Comparison of ENCODE assay signal across 8 cellular contexts in genomic region chr17:29617125-29617480, GRCh38. TPM values are rescaled to one million over a fixed set of nuclear protein-coding genes. Genes with fewer than 3 reads are reported as not detected.
DNase-seq lines count a peak whose midpoint lies in the region; ATAC-seq and TF ChIP-seq lines count a peak whose summit lies in the region.

No MANE protein-coding gene starts in this region.

- H3K27ac Mint-ChIP-seq in naive B cell = peak overlapping the region in 3 of 6 donors; percentile 30 to 82 (median 42)

- H3K9me3 ChIP-seq in esophagus (ENCODE audit: control insufficient read depth in 2 of 2, insufficient read depth in 1 of 2, low read depth in 1 of 2, low read length in 1 of 2) = no peaks in the 10 kb centered on the region

- H3K4me1 Mint-ChIP-seq in naive B cell = peaks cover 26 to 52% (median 51%) of the 10 kb centered on the region in 3 donors

- H3K9me3 Mint-ChIP-seq in naive B cell = no peaks in the 10 kb centered on the region

- peak; percentile 93 for DNase-seq in GM12865 (ENCODE audit: low read depth)
- peak; percentile 86 for DNase-seq in NCI-H774 (lab: John Stamatoyannopoulos, UW)
- DNase-seq in activated T-cell treated with anti-CD3 and anti-CD28 coated beads for 24 hours (ENCODE audit: low read depth) = peak; percentile 86
- peak; percentile 80 for DNase-seq in naive B cell
- DNase-seq in stimulated activated CD8-positive, alpha-beta memory T cell treated with anti-CD3 and anti-CD28 coated beads, Interleukin-7, amount 100 ng/mL, for 4 hours (ENCODE audit: low read depth in 2 of 2) = peak; percentile 82 to 83

- H3K4me3 ChIP-seq in GM12865 (ENCODE audit: low read depth, low read length) (peak overlapping the region; percentile 51), esophagus (ENCODE audit: low read depth in 1 of 2, low read length in 2 of 2) (peak overlapping the region; percentile 37 to 38)

- no peak overlapping the region for H3K27ac ChIP-seq in esophagus (ENCODE audit: low read depth in 2 of 2, low read length in 1 of 2)

- 1 to 4% methylated on average over 16 of the region's 16 CpGs for WGBS in esophagus, 2 donors

- peak; percentile 89 for TF ChIP-seq CTCF in GM12865 (IDR thresholded peaks at IDR 0.05; ENCODE audit: insufficient read depth, low read depth, low read length, missing control alignments)

- peaks cover 11 to 29% (median 16%) of the 10 kb centered on the region in 3 donors for H3K27me3 Mint-ChIP-seq in naive B cell

- no peaks in the 10 kb centered on the region for H3K27me3 ChIP-seq in esophagus (ENCODE audit: control insufficient read depth in 1 of 2, insufficient read depth in 2 of 2, low read length in 2 of 2)

- H3K36me3 Mint-ChIP-seq in naive B cell = no peaks in the 10 kb centered on the region

- no peaks in the 10 kb centered on the region for H3K36me3 ChIP-seq in esophagus (ENCODE audit: control insufficient read depth in 2 of 2, insufficient read depth in 2 of 2, low read length in 1 of 2)

- peak overlapping the region; percentile 80 to 93 (median 88) for H3K4me3 Mint-ChIP-seq in naive B cell

- H3K4me1 ChIP-seq in esophagus (ENCODE audit: control insufficient read depth in 2 of 2, insufficient read depth in 2 of 2, low read length in 1 of 2) = peaks cover 8 to 37% of the 10 kb centered on the region in 2 donors

- peak; percentile 51 for ATAC-seq in HG03175 (IDR thresholded peaks at IDR 0.05; ENCODE audit: unreplicated experiment)
- peak; percentile 68 to 73 for ATAC-seq in naive B cell (ENCODE audit: low read depth in 2 of 2)
- ATAC-seq in GM21381 (IDR thresholded peaks at IDR 0.05; ENCODE audit: unreplicated experiment) = no peak

RNA-seq across cellular contexts. Expression of gene CORO6, which starts 5.6 kb away (rescaled TPM):
- polyA plus RNA-seq in esophagus (10 to 100 TPM; 12.6 to 22.5 TPM), naive B cell (ENCODE audit: low read depth in 6 of 6) (under 1 TPM in 2 of 6 donors, not detected in 4; 0.12 to 0.13 TPM)

RNA-seq across cellular contexts. Expression of gene ANKRD13B, which starts 24.2 kb away (rescaled TPM):
- polyA plus RNA-seq in esophagus (1 to 10 TPM; 3.5 to 6.5 TPM), naive B cell (ENCODE audit: low read depth in 6 of 6) (not detected)

RNA-seq across cellular contexts. Expression of gene GIT1, which starts 27.7 kb away (rescaled TPM):
- polyA plus RNA-seq in esophagus (10 to 100 TPM; 22.6 to 30.2 TPM), naive B cell (ENCODE audit: low read depth in 6 of 6) (10 to 100 TPM in 1 of 6 donors, 1 to 10 TPM in 5; 1.6 to 12.9 (median 4.4) TPM)

RNA-seq across cellular contexts. Expression of gene TP53I13, which starts 48.6 kb away (rescaled TPM):
- polyA plus RNA-seq in esophagus (10 to 100 TPM; 30.1 to 43.7 TPM), naive B cell (ENCODE audit: low read depth in 6 of 6) (10 to 100 TPM; 28.1 to 41.5 (median 38.4) TPM)

RNA-seq across cellular contexts. Expression of gene ABHD15, which starts 50.3 kb away (rescaled TPM):
- polyA plus RNA-seq in esophagus = 1 to 10 TPM; 2.6 to 3.0 TPM
- polyA plus RNA-seq in naive B cell (ENCODE audit: low read depth in 6 of 6) = 10 to 100 TPM; 15.1 to 45.2 (median 20.3) TPM

Comparison
In these comparisons a context has a peak if more than half of its experiments do, and no peak if none do; other contexts are left out.
1. RNA of gene CORO6, which starts 5.6 kb away (polyA plus RNA-seq): 12.6 to 22.5 TPM in esophagus; 0.12 to 0.13 TPM in naive B cell; every median in the first group is over 10 times any median in the second.
2. RNA of gene ANKRD13B, which starts 24.2 kb away (polyA plus RNA-seq): 3.5 to 6.5 TPM in esophagus; not detected in naive B cell; every median in the first group is over 4 times any median in the second.
3. Peak in every context shown above with its lines, with median percentiles within 50 percentile points of each other: DNase-seq.